Comparison of ENCODE assay signal across 8 cellular contexts in genomic region chrX:49269768-49270248, GRCh38. TPM values are rescaled to one million over a fixed set of nuclear protein-coding genes. Genes with fewer than 3 reads are reported as not detected.
DNase-seq lines count a peak whose midpoint lies in the region; ATAC-seq and TF ChIP-seq lines count a peak whose summit lies in the region.

Gene PPP1R3F (plus strand): TSS chrX:49269793. CDS start chrX:49269870, 77 bp downstream.

- H3K4me3 Mint-ChIP-seq in activated CD4-positive, alpha-beta T cell treated with anti-CD3 and anti-CD28 coated beads for 36 hours, result peak within 1 kb of the TSS; percentile 78

- peak within 1 kb of the TSS; percentile 98 for H3K27ac Mint-ChIP-seq in activated CD4-positive, alpha-beta T cell treated with anti-CD3 and anti-CD28 coated beads for 36 hours

- no peak for TF ChIP-seq CTCF in WI38 (IDR thresholded peaks at IDR 0.05; ENCODE audit: low read depth, low read length)

- H3K27me3 Mint-ChIP-seq in activated CD4-positive, alpha-beta T cell treated with anti-CD3 and anti-CD28 coated beads for 36 hours, result no peaks in the 10 kb centered on the region

- POLR2A ChIA-PET in activated CD4-positive, alpha-beta T cell treated with anti-CD3 and anti-CD28 coated beads for 36 hours (lab: Charles Lee), result interaction anchor here (1.0 kb wide), 1 partner anchor 79 kb away, joined by 5 read pairs; no protein-coding TSS in a partner anchor

- no peak for DNase-seq in activated CD4-positive, alpha-beta T cell treated with anti-CD3 and anti-CD28 coated beads for 36 hours
- DNase-seq in activated CD4-positive, alpha-beta T cell treated with anti-CD3 and anti-CD28 coated beads, Interleukin-2, amount 50 U/mL, for 1 hour, result no peak
- no peak for DNase-seq in Right ventricle myocardium superior
- DNase-seq in retina, result peak; percentile 39
- no peak for DNase-seq in NCI-H1694 (lab: John Stamatoyannopoulos, UW)
- DNase-seq in CD1c-positive myeloid dendritic cell (ENCODE audit: extremely low spot score), result no peak

- peaks cover 19% of the 10 kb centered on the region for H3K36me3 Mint-ChIP-seq in activated CD4-positive, alpha-beta T cell treated with anti-CD3 and anti-CD28 coated beads for 36 hours (ENCODE audit: low read depth)

- intact Hi-C loops in activated CD4-positive, alpha-beta T cell treated with anti-CD3 and anti-CD28 coated beads for 36 hours (cut with DNase I, micrococcal nuclease), result loop anchor here (1.0 to 10.0 kb wide), 17 partner anchors 35 to 696 kb away; partner anchors contain the start of genes CCDC22 (in 2 of the 2), GPKOW (in 1 of the 2), GRIPAP1 (in 1 of the 2) and OTUD5 (in 1 of the 2)
- intact Hi-C loops in Right ventricle myocardium superior (cut with DNase I), result no loop called here

- peaks cover 51% of the 10 kb centered on the region for H3K4me1 Mint-ChIP-seq in activated CD4-positive, alpha-beta T cell treated with anti-CD3 and anti-CD28 coated beads for 36 hours

- peak within 1 kb of the TSS; percentile 63 for H3K4me3 ChIP-seq in WI38 (ENCODE audit: low read depth, low read length)

- H3K9me3 Mint-ChIP-seq in activated CD4-positive, alpha-beta T cell treated with anti-CD3 and anti-CD28 coated beads for 36 hours (ENCODE audit: low read depth), result peaks cover 4% of the 10 kb centered on the region

- ATAC-seq in activated CD4-positive, alpha-beta T cell treated with anti-CD3 and anti-CD28 coated beads for 36 hours, result peak; percentile 4
- ATAC-seq in HG02973 (IDR thresholded peaks at IDR 0.05; ENCODE audit: unreplicated experiment) (peak; percentile 20), Right ventricle myocardium superior (ENCODE audit: poor library complexity) (peak; percentile 21)

- CTCF ChIA-PET in activated CD4-positive, alpha-beta T cell treated with anti-CD3 and anti-CD28 coated beads for 36 hours (lab: Charles Lee), result interaction anchor here (0.6 to 1.6 kb wide), 3 partner anchors 22 to 83 kb away, joined by 3 to 7 read pairs (median 5); partner anchors contain the start of gene PRICKLE3

RNA-seq across cellular contexts. Expression of gene PPP1R3F, which starts in this region (rescaled TPM):
- total RNA-seq in activated CD4-positive, alpha-beta T cell treated with anti-CD3 and anti-CD28 coated beads for 36 hours, result 1 to 10 TPM; 4.4 to 4.7 TPM
- 21.9 TPM for total RNA-seq in Right ventricle myocardium superior
